Comparison of ENCODE assay signal across 17 cellular contexts in the genomic region with DNA sequence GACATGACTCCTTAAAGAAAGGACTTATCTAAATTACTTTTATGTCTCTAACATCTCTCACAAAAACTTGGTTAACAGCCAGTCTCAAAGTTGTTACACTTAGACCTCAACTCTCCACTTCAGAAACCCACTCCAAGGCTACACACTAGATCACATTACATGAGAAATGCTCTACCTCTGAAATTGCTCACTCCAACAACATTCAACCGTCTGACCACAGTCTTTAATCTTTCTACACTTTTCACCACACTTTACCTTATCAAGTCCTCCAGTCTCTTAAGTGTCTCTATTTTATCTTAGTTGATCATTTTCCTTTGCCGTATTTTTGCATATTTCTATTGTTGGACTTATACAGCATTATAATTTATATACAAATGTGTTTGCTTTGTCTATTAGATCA. TPM values are rescaled to one million over a fixed set of nuclear protein-coding genes. Genes with fewer than 3 reads are reported as not detected.
DNase-seq lines count a peak whose midpoint lies in the region; ATAC-seq, FAIRE-seq and TF ChIP-seq lines count a peak whose summit lies in the region.
"Had no signal": no experiment of that assay in that cellular context is flagged by ENCODE, and none has a peak within 500 bp of the region (broad histone marks: within the 10 kb centered on the region; RNA-seq: fewer than 3 reads in every experiment).

No MANE protein-coding gene starts in this region.

- peak overlapping the region; percentile 57 for H3K4me3 Mint-ChIP-seq in activated T-cell treated with anti-CD3 and anti-CD28 coated beads, Interleukin-2, amount 50 U/mL, for 4 hours
- H3K4me3 Mint-ChIP-seq in astrocyte (ENCODE audit: unreplicated experiment), result no peak overlapping the region
- peak overlapping the region; percentile 1 for H3K4me3 Mint-ChIP-seq in stimulated activated memory B cell treated with anti-CD40 and anti-IgM and Interleukin-4, amounts not matched to agents 10 μg/mL and 1 μg/mL and 100 μg/mL, for 72 hours

- DNase-seq in activated T-cell treated with anti-CD3 and anti-CD28 coated beads, Interleukin-2, amount 50 U/mL, for 4 hours, result no peak
- no peak for DNase-seq in activated T-cell treated with anti-CD3 and anti-CD28 coated beads, Interleukin-2, amount 50 U/mL, for 1 hour
- DNase-seq in OCI-M1 (lab: John Stamatoyannopoulos, UW), result peak; percentile 92
- peak; percentile 70 for DNase-seq in astrocyte (ENCODE audit: low read depth)
- DNase-seq in epidermal melanocyte (ENCODE audit: insufficient read length, low spot score), result no peak
- DNase-seq: aorta; DND-41; effector CD4-positive, alpha-beta T cell; foreskin keratinocyte; PC-3 had no signal

- peaks cover 80% of the 10 kb centered on the region for H3K4me1 Mint-ChIP-seq in activated T-cell treated with anti-CD3 and anti-CD28 coated beads, Interleukin-2, amount 50 U/mL, for 4 hours (ENCODE audit: low read depth)
- peaks cover 11% of the 10 kb centered on the region for H3K4me1 Mint-ChIP-seq in astrocyte (ENCODE audit: low read depth, unreplicated experiment)
- H3K4me1 Mint-ChIP-seq in stimulated activated memory B cell treated with anti-CD40 and anti-IgM and Interleukin-4, amounts not matched to agents 10 μg/mL and 1 μg/mL and 100 μg/mL, for 72 hours, result peaks cover 80% of the 10 kb centered on the region

- no peak overlapping the region for H3K4me3 ChIP-seq in astrocyte (ENCODE audit: insufficient read depth, low read depth, low read length)
- H3K4me3 ChIP-seq: prostate gland had no signal

- no peak overlapping the region for H3K27ac Mint-ChIP-seq in astrocyte (ENCODE audit: unreplicated experiment)
- peak overlapping the region; percentile 96 for H3K27ac Mint-ChIP-seq in stimulated activated memory B cell treated with anti-CD40 and anti-IgM and Interleukin-4, amounts not matched to agents 10 μg/mL and 1 μg/mL and 100 μg/mL, for 72 hours

- H3K27ac ChIP-seq in astrocyte (ENCODE audit: low read depth, low read length), result no peak overlapping the region
- H3K27ac ChIP-seq: foreskin keratinocyte, prostate gland had no signal

- no peak for TF ChIP-seq CTCF in astrocyte (IDR thresholded peaks at IDR 0.05; ENCODE audit: insufficient read depth, low read depth, low read length)

- no peaks in the 10 kb centered on the region for H3K36me3 ChIP-seq in astrocyte (ENCODE audit: insufficient read depth, low read length)
- H3K36me3 ChIP-seq: prostate gland had no signal

- H3K9me3 ChIP-seq in astrocyte (ENCODE audit: insufficient read depth, low read depth, low read length), result no peaks in the 10 kb centered on the region
- H3K9me3 ChIP-seq: prostate gland had no signal

- H3K79me2 ChIP-seq in astrocyte (ENCODE audit: insufficient read depth, low read length), result no peaks in the 10 kb centered on the region

- no peaks in the 10 kb centered on the region for H4K20me1 ChIP-seq in astrocyte (ENCODE audit: insufficient read depth, low read length)

- no peak overlapping the region for H3K4me2 ChIP-seq in astrocyte (ENCODE audit: low read length)

- peaks cover 8% of the 10 kb centered on the region for H3K36me3 Mint-ChIP-seq in activated T-cell treated with anti-CD3 and anti-CD28 coated beads, Interleukin-2, amount 50 U/mL, for 4 hours (ENCODE audit: insufficient read depth)
- H3K36me3 Mint-ChIP-seq in astrocyte (ENCODE audit: low read depth, unreplicated experiment), result no peaks in the 10 kb centered on the region
- peaks cover 6% of the 10 kb centered on the region for H3K36me3 Mint-ChIP-seq in stimulated activated memory B cell treated with anti-CD40 and anti-IgM and Interleukin-4, amounts not matched to agents 10 μg/mL and 1 μg/mL and 100 μg/mL, for 72 hours

- H3K9me3 Mint-ChIP-seq in activated T-cell treated with anti-CD3 and anti-CD28 coated beads, Interleukin-2, amount 50 U/mL, for 4 hours, result no peaks in the 10 kb centered on the region
- H3K9me3 Mint-ChIP-seq in astrocyte (ENCODE audit: unreplicated experiment), result no peaks in the 10 kb centered on the region
- H3K9me3 Mint-ChIP-seq in stimulated activated memory B cell treated with anti-CD40 and anti-IgM and Interleukin-4, amounts not matched to agents 10 μg/mL and 1 μg/mL and 100 μg/mL, for 72 hours, result no peaks in the 10 kb centered on the region

- FAIRE-seq in astrocyte (lab: Jason Lieb, UNC), result no peak
- FAIRE-seq: urothelium cell line had no signal

- ATAC-seq in activated T-cell treated with anti-CD3 and anti-CD28 coated beads, Interleukin-2, amount 50 U/mL, for 4 hours, result peak; percentile 71 to 75
- ATAC-seq in stimulated activated memory B cell treated with anti-CD40 and anti-IgM and Interleukin-4, amounts not matched to agents 10 μg/mL and 1 μg/mL and 100 μg/mL, for 72 hours, result no peak
- ATAC-seq in HG03432 (IDR thresholded peaks at IDR 0.05; ENCODE audit: unreplicated experiment) (no peak), HG03520 (IDR thresholded peaks at IDR 0.05; ENCODE audit: unreplicated experiment) (no peak)
- ATAC-seq: foreskin keratinocyte, PC-3 had no signal

- H3K27me3 ChIP-seq in astrocyte (ENCODE audit: insufficient read depth, low read length), result no peaks in the 10 kb centered on the region
- H3K27me3 ChIP-seq: foreskin keratinocyte had no signal

- no peaks in the 10 kb centered on the region for H3K27me3 Mint-ChIP-seq in activated T-cell treated with anti-CD3 and anti-CD28 coated beads, Interleukin-2, amount 50 U/mL, for 4 hours (ENCODE audit: low read depth)
- H3K27me3 Mint-ChIP-seq in astrocyte (ENCODE audit: low read depth, unreplicated experiment), result no peaks in the 10 kb centered on the region
- no peaks in the 10 kb centered on the region for H3K27me3 Mint-ChIP-seq in stimulated activated memory B cell treated with anti-CD40 and anti-IgM and Interleukin-4, amounts not matched to agents 10 μg/mL and 1 μg/mL and 100 μg/mL, for 72 hours

- H3K4me1 ChIP-seq in astrocyte (ENCODE audit: insufficient read depth, low read length), result peaks cover 5% of the 10 kb centered on the region
- H3K4me1 ChIP-seq: foreskin keratinocyte had no signal

- H3K9ac ChIP-seq in astrocyte (ENCODE audit: low read length), result no peak overlapping the region

- no peak overlapping the region for H2AFZ ChIP-seq in astrocyte (ENCODE audit: low read depth, low read length)

RNA-seq across cellular contexts. Expression of a gene that starts 5.8 kb away (rescaled TPM):
- total RNA-seq in activated T-cell treated with anti-CD3 and anti-CD28 coated beads, Interleukin-2, amount 50 U/mL, for 4 hours, result 10 to 100 TPM; 15.3 to 23.5 (median 22.8) TPM
- 15.8 and 17.8 TPM in 2 replicates for total RNA-seq in astrocyte

RNA-seq across cellular contexts. Expression of a gene that starts 11.1 kb away (rescaled TPM):
- total RNA-seq in activated T-cell treated with anti-CD3 and anti-CD28 coated beads, Interleukin-2, amount 50 U/mL, for 4 hours, result 100 to 1,000 TPM; 295 to 327 (median 327) TPM
- 209 and 224 TPM in 2 replicates for total RNA-seq in astrocyte

RNA-seq across cellular contexts. Expression of a gene that starts 11.3 kb away (rescaled TPM):
- total RNA-seq in activated T-cell treated with anti-CD3 and anti-CD28 coated beads, Interleukin-2, amount 50 U/mL, for 4 hours, result not detected
- not detected in 2 replicates for total RNA-seq in astrocyte
- total RNA-seq: aorta, foreskin keratinocyte, H4, mucosa of gallbladder had no signal

RNA-seq across cellular contexts. Expression of a gene that starts 35.2 kb away (rescaled TPM):
- 10 to 100 TPM; 28.7 to 38.8 (median 31.1) TPM for total RNA-seq in activated T-cell treated with anti-CD3 and anti-CD28 coated beads, Interleukin-2, amount 50 U/mL, for 4 hours
- 44.4 TPM in 2 replicates for total RNA-seq in astrocyte

Comparison
In these comparisons a context has a peak if more than half of its experiments do, and no peak if none do; other contexts are left out.
1. ATAC-seq: peak in activated T-cell treated with anti-CD3 and anti-CD28 coated beads, Interleukin-2, amount 50 U/mL, for 4 hours (2 of 2); none in stimulated activated memory B cell treated with anti-CD40 and anti-IgM and Interleukin-4, amounts not matched to agents 10 μg/mL and 1 μg/mL and 100 μg/mL, for 72 hours (single experiment), HG03432 (single experiment) and HG03520 (single experiment).
2. DNase-seq: peak in OCI-M1 (single experiment) and astrocyte (single experiment); none in activated T-cell treated with anti-CD3 and anti-CD28 coated beads, Interleukin-2, amount 50 U/mL, for 4 hours (single experiment), activated T-cell treated with anti-CD3 and anti-CD28 coated beads, Interleukin-2, amount 50 U/mL, for 1 hour (single experiment) and epidermal melanocyte (single experiment).